Comparison of ENCODE assay signal across 27 cellular contexts in genomic region chr5:15783734-15784133, GRCh38.
"Had no signal": no experiment of that assay in that cellular context is flagged by ENCODE, and none has a peak within 500 bp of the region (broad histone marks: within the 10 kb centered on the region; RNA-seq: fewer than 3 reads in every experiment).

No MANE protein-coding gene starts in this region.

- ATAC-seq: left colon; left lung; naive thymus-derived CD8-positive, alpha-beta T cell; pancreas; right cardiac atrium; stimulated activated effector memory CD8-positive, alpha-beta T cell treated with anti-CD3 and anti-CD28 coated beads, Interleukin-12 subunit alpha, Interleukin-12 subunit beta, amount 100 ng/mL, for 72 hours; upper lobe of right lung had no signal

- H3K9me3 ChIP-seq: left lung, lower lobe of right lung, pancreas, prostate gland, sigmoid colon, suprapubic skin, thoracic aorta, tibial artery, upper lobe of right lung had no signal

- H3K4me3 ChIP-seq: left lung, lower lobe of right lung, pancreas, prostate gland, sigmoid colon, spleen, suprapubic skin, thoracic aorta, tibial artery, upper lobe of right lung had no signal

- H3K4me1 ChIP-seq: left lung, lower lobe of right lung, pancreas, prostate gland, suprapubic skin, upper lobe of right lung had no signal

- H3K36me3 ChIP-seq: left lung, lower lobe of right lung, pancreas, prostate gland, sigmoid colon, spleen, suprapubic skin, thoracic aorta, tibial artery, upper lobe of right lung had no signal

- DNase-seq: immature natural killer cell; kidney; left colon; left lung; lower lobe of right lung; mammary epithelial cell; mesenchymal stem cell; naive thymus-derived CD8-positive, alpha-beta T cell; nucleus accumbens; pancreas; posterior cingulate gyrus; retina; right cardiac atrium; sigmoid colon; small intestine; spleen; stimulated activated CD4-positive, alpha-beta T cell treated with anti-CD3 and anti-CD28 coated beads, Interleukin-4, amount 100 ng/mL, for 24 hours; stimulated activated naive CD4-positive, alpha-beta T cell; tibial artery; trophoblast cell; upper lobe of right lung had no signal

- H3K27ac ChIP-seq: left lung, lower lobe of right lung, pancreas, prostate gland, sigmoid colon, spleen, suprapubic skin, thoracic aorta, tibial artery, upper lobe of right lung had no signal

- FAIRE-seq: islet of Langerhans, kidney, pancreas, small intestine, urothelium cell line had no signal

- H3K27me3 ChIP-seq: left lung, pancreas, sigmoid colon, spleen, suprapubic skin, tibial artery, upper lobe of right lung had no signal
